Comparison of ENCODE assay signal across 8 cellular contexts in the genomic region with DNA sequence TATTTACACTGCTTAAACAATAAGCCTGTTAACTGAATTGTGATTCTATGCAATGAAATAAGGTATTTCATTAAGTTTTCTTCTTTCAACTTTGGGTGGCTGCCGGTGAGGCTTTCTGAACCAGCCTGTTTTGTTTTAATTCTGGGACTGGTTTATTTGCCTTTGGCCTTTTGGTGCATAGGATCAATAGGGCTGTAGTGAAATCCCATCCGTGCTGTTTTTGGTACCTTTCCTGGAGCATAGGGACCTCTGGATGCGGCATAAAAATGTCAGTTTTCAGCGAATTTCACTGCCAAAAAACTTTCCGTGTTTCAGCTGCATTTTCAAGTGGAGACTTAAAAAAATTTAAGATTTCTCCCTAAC. TPM values are rescaled to one million over a fixed set of nuclear protein-coding genes. Genes with fewer than 3 reads are reported as not detected.
DNase-seq lines count a peak whose midpoint lies in the region; ATAC-seq and TF ChIP-seq lines count a peak whose summit lies in the region.

No MANE protein-coding gene starts in this region.

- H3K4ac ChIP-seq in IMR-90 (ENCODE audit: low read depth, low read length), result no peak overlapping the region

- no peak overlapping the region for H3K23ac ChIP-seq in IMR-90 (ENCODE audit: low read depth, low read length)

- H4K8ac ChIP-seq in IMR-90 (ENCODE audit: low read depth in 2 of 2, low read length in 2 of 2), result peak overlapping the region in 1 of 2 experiments; percentile 73; a peak in 1 of 4 replicates

- H3K9me1 ChIP-seq in IMR-90 (ENCODE audit: insufficient read depth, low read length), result no peaks in the 10 kb centered on the region

- H3K27ac ChIP-seq in IMR-90 (ENCODE audit: insufficient read depth, low read length) (no peak overlapping the region), mammary epithelial cell (ENCODE audit: insufficient read depth, low read depth, low read length) (no peak overlapping the region), muscle layer of colon (ENCODE audit: low read depth, low read length) (no peak overlapping the region)

- H2AFZ ChIP-seq in IMR-90 (replicated peaks; ENCODE audit: low read length, poor library complexity) (peak overlapping the region; percentile 98), mammary epithelial cell (ENCODE audit: low read depth, low read length) (peak overlapping the region; percentile 97)

- H3K9me3 ChIP-seq in IMR-90 (ENCODE audit: control insufficient read depth, insufficient read depth, low read length) (no peaks in the 10 kb centered on the region), mammary epithelial cell (replicated peaks; ENCODE audit: insufficient read depth, low read length) (no peaks in the 10 kb centered on the region), muscle layer of colon (ENCODE audit: low read length) (no peaks in the 10 kb centered on the region)

- DNase-seq in AG04449 (ENCODE audit: low read depth, low spot score) (no peak), IMR-90 (no peak), mammary epithelial cell (no peak), DMS 273 treated with DMSO at 0.1 percent for 48 hours (lab: John Stamatoyannopoulos, UW) (no peak), SW 1271 (lab: John Stamatoyannopoulos, UW) (no peak)

- H2BK15ac ChIP-seq in IMR-90 (ENCODE audit: low read depth, low read length), result no peak overlapping the region

- TF ChIP-seq POLR2A in IMR-90 (IDR thresholded peaks at IDR 0.05; ENCODE audit: low read depth, low read length), result no peak

- H2AK9ac ChIP-seq in IMR-90 (replicated peaks; ENCODE audit: low read depth, low read length, poor library complexity), result peak overlapping the region; percentile 94

- H3K56ac ChIP-seq in IMR-90 (ENCODE audit: extremely low read depth, insufficient read depth, low read length), result no peak overlapping the region

- in situ Hi-C loops in IMR-90 (cut with MboI; ENCODE audit: low sequenced_read_pairs) (no loop called here), mammary epithelial cell (cut with MboI; ENCODE audit: low sequenced_read_pairs in 2 of 2) (loop anchor here in 1 of 2 donors (10.0 to 25.0 kb wide), 2 partner anchors 216 to 408 kb away; a partner anchor contains a TSS)

- no peak overlapping the region for H2AK5ac ChIP-seq in IMR-90 (ENCODE audit: low read depth, low read length)

- H3K27me3 ChIP-seq in IMR-90 (ENCODE audit: control insufficient read depth, insufficient read depth, low read length), result no peaks in the 10 kb centered on the region
- H3K27me3 ChIP-seq in mammary epithelial cell (ENCODE audit: insufficient read depth, low read length), result no peaks in the 10 kb centered on the region
- H3K27me3 ChIP-seq in muscle layer of colon (ENCODE audit: control insufficient read depth in 1 of 2, insufficient read depth in 2 of 2, low read length in 2 of 2), result no peaks in the 10 kb centered on the region

- H3K79me1 ChIP-seq in IMR-90 (ENCODE audit: low read depth in 1 of 2, low read length in 2 of 2), result no peaks in the 10 kb centered on the region; a peak in 1 of 4 replicates

- H3K79me2 ChIP-seq in mammary epithelial cell (ENCODE audit: insufficient read depth, low read length), result no peaks in the 10 kb centered on the region

- no peak overlapping the region for H4K5ac ChIP-seq in IMR-90 (ENCODE audit: low read depth, low read length)

- TF ChIP-seq CTCF in AG04449 (IDR thresholded peaks at IDR 0.05; ENCODE audit: insufficient read depth, low read length, missing control alignments), result no peak
- TF ChIP-seq CTCF in IMR-90 (conservative IDR thresholded peaks at IDR 0.05; ENCODE audit: low read depth, low read length), result no peak
- TF ChIP-seq CTCF in mammary epithelial cell (conservative IDR thresholded peaks at IDR 0.05 in 1 of 2, IDR thresholded peaks at IDR 0.05 in 1 of 2; ENCODE audit: extremely low read depth in 1 of 2, insufficient read depth in 1 of 2, low read depth in 1 of 2, low read length in 2 of 2), result no peak

- no peak overlapping the region for H2BK120ac ChIP-seq in IMR-90 (ENCODE audit: low read depth, low read length)

- ATAC-seq in IMR-90 (ENCODE audit: low read depth) (no peak), GM18861 (IDR thresholded peaks at IDR 0.05; ENCODE audit: unreplicated experiment) (no peak), GM19324 (IDR thresholded peaks at IDR 0.05; ENCODE audit: low FRiP score, unreplicated experiment) (no peak)

- no peak for TF ChIP-seq RAD21 in IMR-90 (IDR thresholded peaks at IDR 0.05; ENCODE audit: low read length)

- H4K91ac ChIP-seq in IMR-90 (ENCODE audit: insufficient read depth, low read depth, low read length), result no peak overlapping the region

- H3K4me3 ChIP-seq in AG04449 (ENCODE audit: low read depth, low read length), result peak overlapping the region; percentile 90
- H3K4me3 ChIP-seq in IMR-90 (ENCODE audit: insufficient read depth, low read depth, low read length), result peak overlapping the region; percentile 81
- peak overlapping the region; percentile 67 to 87 (median 72) for H3K4me3 ChIP-seq in mammary epithelial cell (replicated peaks in 1 of 3; ENCODE audit: insufficient read depth in 1 of 3, low read depth in 2 of 3, low read length in 3 of 3)
- peak overlapping the region; percentile 73 to 84 for H3K4me3 ChIP-seq in muscle layer of colon (ENCODE audit: low read depth in 1 of 2, low read length in 2 of 2)

- H3K36me3 ChIP-seq in IMR-90 (ENCODE audit: control insufficient read depth, insufficient read depth, low read length) (no peaks in the 10 kb centered on the region), mammary epithelial cell (ENCODE audit: insufficient read depth, low read length) (no peaks in the 10 kb centered on the region), muscle layer of colon (ENCODE audit: insufficient read depth, low read length) (no peaks in the 10 kb centered on the region)

- BruUV-seq in IMR-90 (replicated peaks; lab: Mats Ljungman, UMichigan), result no TSS peak
- no TSS peak for BruUV-seq in mammary epithelial cell (replicated peaks; lab: Mats Ljungman, UMichigan)

- CTCF ChIA-PET in AG04449 (lab: Yijun Ruan, JAX), result interaction anchor here (1.2 to 2.6 kb wide), 3 partner anchors 9 to 388 kb away, joined by 3 to 9 read pairs (median 7); no protein-coding TSS in a partner anchor
- CTCF ChIA-PET in IMR-90 (lab: Yijun Ruan, JAX), result interaction anchor here (0.9 kb wide), 1 partner anchor 10 kb away, joined by 3 read pairs; no protein-coding TSS in a partner anchor
- CTCF ChIA-PET in mammary epithelial cell (lab: Charles Lee; ENCODE audit: low non-redundant PET), result no interaction called here

- H3K4me2 ChIP-seq in IMR-90 (ENCODE audit: low read depth, low read length) (peak overlapping the region; percentile 76), mammary epithelial cell (ENCODE audit: insufficient read depth, low read depth, low read length) (peak overlapping the region; percentile 78)

- WGBS in IMR-90 (ENCODE audit: extremely low coverage in 2 of 2, insufficient read length in 1 of 2), 2 experiments, result no CpG with 5 or more reads among the region's 5 CpGs
- 6% methylated on average over 5 of the region's 5 CpGs for WGBS in mammary epithelial cell (ENCODE audit: low coverage, missing lambda C conversion rate)

- H2BK20ac ChIP-seq in IMR-90 (ENCODE audit: low read depth, low read length), result no peak overlapping the region

- dilution Hi-C loops in IMR-90 (cut with HindIII; ENCODE audit: low sequenced_read_pairs, unreplicated experiment) (no loop called here), mammary epithelial cell (cut with HindIII; ENCODE audit: low sequenced_read_pairs) (loop anchor here (25.0 kb wide), 2 partner anchors 241 to 391 kb away; no protein-coding TSS in a partner anchor)

- H3K14ac ChIP-seq in IMR-90 (replicated peaks; ENCODE audit: low read depth, low read length), result no peak overlapping the region

- POLR2A ChIA-PET in AG04449 (lab: Yijun Ruan, JAX) (interaction anchor here (1.5 kb wide), 1 partner anchor 18 kb away, joined by 4 read pairs; a partner anchor contains a TSS), IMR-90 (lab: Charles Lee; ENCODE audit: unreplicated experiment) (no interaction called here)

- H4K20me1 ChIP-seq in IMR-90 (ENCODE audit: insufficient read depth, low read length), result no peaks in the 10 kb centered on the region
- no peaks in the 10 kb centered on the region for H4K20me1 ChIP-seq in mammary epithelial cell (ENCODE audit: insufficient read depth, low read length)

- H3K18ac ChIP-seq in IMR-90 (ENCODE audit: low read depth, low read length), result no peak overlapping the region

- H3K4me1 ChIP-seq in IMR-90 (ENCODE audit: control insufficient read depth, insufficient read depth, low read length) (no peaks in the 10 kb centered on the region), mammary epithelial cell (ENCODE audit: insufficient read depth, low read length) (peaks cover 6% of the 10 kb centered on the region), muscle layer of colon (ENCODE audit: insufficient read depth, low read length) (peaks cover 12% of the 10 kb centered on the region)

- intact Hi-C loops in IMR-90 (cut with micrococcal nuclease), result loop anchor here (5.0 to 10.0 kb wide), 2 partner anchors 126 to 208 kb away; a partner anchor contains a TSS
- intact Hi-C loops in mammary epithelial cell (cut with micrococcal nuclease), result loop anchor here (1.0 to 5.0 kb wide), 4 partner anchors 18 to 211 kb away; a partner anchor contains a TSS

- H2BK5ac ChIP-seq in IMR-90 (ENCODE audit: low read depth, low read length, poor library complexity, severe bottlenecking), result no peak overlapping the region

- H3K9ac ChIP-seq in IMR-90 (ENCODE audit: low read depth, low read length) (peak overlapping the region; percentile 9), mammary epithelial cell (ENCODE audit: insufficient read depth, low read length) (peak overlapping the region; percentile 30), muscle layer of colon (ENCODE audit: low read length) (peak overlapping the region; percentile 46)

RNA-seq across cellular contexts. Expression of a gene that starts 0.5 kb away (rescaled TPM):
- total RNA-seq in IMR-90 (2012; rRNA removed), result 0.90 and 1.7 TPM in 2 replicates
- polyA plus RNA-seq in IMR-90 (2012; rRNA removed), result 0.29 and 0.34 TPM in 2 replicates
- 0.07 and 0.18 TPM in 2 replicates for polyA plus RNA-seq in IMR-90 (2012; cell fraction: cytosol; rRNA removed)
- polyA plus RNA-seq in IMR-90 (2012; cell fraction: nucleus; rRNA removed; ENCODE audit: low replicate concordance), result 0.01 and 0.15 TPM in 2 replicates
- total RNA-seq in mammary epithelial cell, result 1 to 10 TPM; 4.0 to 6.8 TPM
- 7.1 TPM for polyA plus RNA-seq in mammary epithelial cell
- 22.1 TPM for polyA minus RNA-seq in mammary epithelial cell

RNA-seq across cellular contexts. Expression of a gene that starts 18.2 kb away (rescaled TPM):
- total RNA-seq in IMR-90 (2012; rRNA removed), result 28.0 and 36.7 TPM in 2 replicates
- polyA plus RNA-seq in IMR-90 (2012; rRNA removed), result 6.5 and 9.5 TPM in 2 replicates
- polyA plus RNA-seq in IMR-90 (2012; cell fraction: cytosol; rRNA removed), result 1.2 TPM in 2 replicates
- polyA plus RNA-seq in IMR-90 (2012; cell fraction: nucleus; rRNA removed; ENCODE audit: low replicate concordance), result 5.2 and 30.0 TPM in 2 replicates
- 10 to 100 TPM; 31.1 to 43.2 TPM for total RNA-seq in mammary epithelial cell
- polyA plus RNA-seq in mammary epithelial cell, result 11.7 TPM
- polyA minus RNA-seq in mammary epithelial cell, result 28.9 TPM
